11 cellular contexts compared by ENCODE assay signal in genomic region chr11:61688368-61689163, GRCh38. TPM values are rescaled to one million over a fixed set of nuclear protein-coding genes. Genes with fewer than 3 reads are reported as not detected.
DNase-seq lines count a peak whose midpoint lies in the region; ATAC-seq lines count a peak whose summit lies in the region.
"Had no signal": no experiment of that assay in that cellular context is flagged by ENCODE, and none has a peak within 500 bp of the region (broad histone marks: within the 10 kb centered on the region; RNA-seq: fewer than 3 reads in every experiment).

No MANE protein-coding gene starts in this region.

- H3K36me3 Mint-ChIP-seq in effector memory CD8-positive, alpha-beta T cell (ENCODE audit: insufficient read depth), result no peaks in the 10 kb centered on the region

- DNase-seq in AG08396 (ENCODE audit: low spot score) (peak; percentile 78), NCI-H226 (peak; percentile 91), SK-N-DZ (ENCODE audit: low spot score) (no peak)
- DNase-seq in effector memory CD8-positive, alpha-beta T cell, result no peak
- DNase-seq: activated CD8-positive, alpha-beta T cell treated with anti-CD3 and anti-CD28 coated beads for 36 hours; NCI-H1417 had no signal

- no peak overlapping the region for H3K4me3 Mint-ChIP-seq in effector memory CD8-positive, alpha-beta T cell
- H3K4me3 Mint-ChIP-seq: activated CD8-positive, alpha-beta T cell treated with anti-CD3 and anti-CD28 coated beads for 36 hours; B cell had no signal

- H3K9me3 ChIP-seq in duodenal mucosa (ENCODE audit: control insufficient read depth in 1 of 2, low read length in 2 of 2), result no peaks in the 10 kb centered on the region
- H3K9me3 ChIP-seq in mucosa of rectum (ENCODE audit: control insufficient read depth in 2 of 2, low read length in 2 of 2), result no peaks in the 10 kb centered on the region

- H3K4me1 ChIP-seq in duodenal mucosa (ENCODE audit: control insufficient read depth in 1 of 2, insufficient read depth in 2 of 2, low read length in 2 of 2), result peaks cover 32 to 44% of the 10 kb centered on the region in 2 donors
- peaks cover 45 to 52% of the 10 kb centered on the region in 2 donors for H3K4me1 ChIP-seq in mucosa of rectum (ENCODE audit: control insufficient read depth in 2 of 2, insufficient read depth in 2 of 2, low read length in 2 of 2)

- H3K27ac ChIP-seq in duodenal mucosa (ENCODE audit: low read depth, low read length), result no peak overlapping the region
- H3K27ac ChIP-seq in mucosa of rectum (ENCODE audit: low read depth in 2 of 2, low read length in 2 of 2), result peak overlapping the region; percentile 94 to 97

- no peak for ATAC-seq in HG03378 (IDR thresholded peaks at IDR 0.05; ENCODE audit: unreplicated experiment)
- no peak for ATAC-seq in GM18511 (IDR thresholded peaks at IDR 0.05; ENCODE audit: unreplicated experiment)
- no peak for ATAC-seq in effector memory CD8-positive, alpha-beta T cell (replicated peaks)
- ATAC-seq: activated CD8-positive, alpha-beta T cell treated with anti-CD3 and anti-CD28 coated beads for 36 hours had no signal

- H3K27ac Mint-ChIP-seq in effector memory CD8-positive, alpha-beta T cell, result no peak overlapping the region
- H3K27ac Mint-ChIP-seq: activated CD8-positive, alpha-beta T cell treated with anti-CD3 and anti-CD28 coated beads for 36 hours; B cell had no signal

- H3K9ac ChIP-seq in duodenal mucosa (ENCODE audit: low read depth in 1 of 2, low read length in 2 of 2) (peak overlapping the region; percentile 30 to 51), mucosa of rectum (ENCODE audit: low read depth in 1 of 2, low read length in 2 of 2) (peak overlapping the region; percentile 70 to 75)

- H3K27me3 Mint-ChIP-seq in effector memory CD8-positive, alpha-beta T cell, result peaks cover 0 to 28% of the 10 kb centered on the region in 2 donors

- no peaks in the 10 kb centered on the region for H3K9me3 Mint-ChIP-seq in effector memory CD8-positive, alpha-beta T cell
- H3K9me3 Mint-ChIP-seq: activated CD8-positive, alpha-beta T cell treated with anti-CD3 and anti-CD28 coated beads for 36 hours had no signal

- peaks cover 0 to 4% of the 10 kb centered on the region in 2 donors for H3K27me3 ChIP-seq in duodenal mucosa (ENCODE audit: control insufficient read depth in 1 of 2, insufficient read depth in 2 of 2, low read length in 2 of 2)
- H3K27me3 ChIP-seq in mucosa of rectum (ENCODE audit: control insufficient read depth in 2 of 2, insufficient read depth in 2 of 2, low read length in 2 of 2), result no peaks in the 10 kb centered on the region

- H3K4me1 Mint-ChIP-seq in effector memory CD8-positive, alpha-beta T cell (ENCODE audit: low read depth in 2 of 2), result peaks cover 0 to 10% of the 10 kb centered on the region in 2 donors
- H3K4me1 Mint-ChIP-seq: B cell had no signal

- H3K4me3 ChIP-seq in duodenal mucosa (ENCODE audit: low read depth in 1 of 2, low read length in 2 of 2) (peak overlapping the region; percentile 15 to 51), mucosa of rectum (ENCODE audit: low read length in 2 of 2) (peak overlapping the region; percentile 37 to 41)

- H3K36me3 ChIP-seq in duodenal mucosa (ENCODE audit: control insufficient read depth in 1 of 2, insufficient read depth in 2 of 2, low read length in 2 of 2), result no peaks in the 10 kb centered on the region
- H3K36me3 ChIP-seq in mucosa of rectum (ENCODE audit: control insufficient read depth in 2 of 2, insufficient read depth in 2 of 2, low read length in 2 of 2), result no peaks in the 10 kb centered on the region

RNA-seq across cellular contexts. Expression of gene DAGLA, which starts 8.4 kb away (rescaled TPM):
- polyA plus RNA-seq in SK-N-DZ (2014; cell fraction: cytosol; rRNA removed), result 4.0 and 4.3 TPM in 2 replicates
- 4.3 and 6.7 TPM in 2 replicates for polyA plus RNA-seq in SK-N-DZ (2014; cell fraction: nucleus; rRNA removed)

Comparison
In these comparisons a context has a peak if more than half of its experiments do, and no peak if none do; other contexts are left out.
1. DNase-seq: peak in AG08396 (single experiment) and NCI-H226 (single experiment); none in SK-N-DZ (single experiment) and effector memory CD8-positive, alpha-beta T cell (0 of 3).